17 cellular contexts compared by ENCODE assay signal in genomic region chr3:132342183-132342582, GRCh38. TPM values are rescaled to one million over a fixed set of nuclear protein-coding genes. Genes with fewer than 3 reads are reported as not detected.
DNase-seq lines count a peak whose midpoint lies in the region; ATAC-seq and TF ChIP-seq lines count a peak whose summit lies in the region.
"Had no signal": no experiment of that assay in that cellular context is flagged by ENCODE, and none has a peak within 500 bp of the region (broad histone marks: within the 10 kb centered on the region; RNA-seq: fewer than 3 reads in every experiment).

No MANE protein-coding gene starts in this region.

- no peaks in the 10 kb centered on the region for H3K27me3 ChIP-seq in esophagus muscularis mucosa
- H3K27me3 ChIP-seq: suprapubic skin had no signal

- TF ChIP-seq POLR2A in GM18505 (IDR thresholded peaks at IDR 0.05; ENCODE audit: borderline replicate concordance, extremely low read depth, insufficient read depth, insufficient read length) = no peak
- TF ChIP-seq POLR2A in esophagus muscularis mucosa (IDR thresholded peaks at IDR 0.05; ENCODE audit: low read depth) = no peak

- peak; percentile 63 for TF ChIP-seq CTCF in LNCaP clone FGC (IDR thresholded peaks at IDR 0.05; ENCODE audit: control insufficient read depth, extremely low read depth, insufficient read depth)
- TF ChIP-seq CTCF in mucosa of descending colon (IDR thresholded peaks at IDR 0.05) = no peak
- no peak for TF ChIP-seq CTCF in esophagus muscularis mucosa (IDR thresholded peaks at IDR 0.05)

- no peak overlapping the region for H3K27ac ChIP-seq in esophagus muscularis mucosa (replicated peaks in 1 of 4)
- H3K27ac ChIP-seq: suprapubic skin had no signal

- intact Hi-C loops in mucosa of descending colon (cut with DNase I, micrococcal nuclease) (loop anchor here in 1 of 2 donors (10.0 kb wide), 1 partner anchor 87 kb away; no protein-coding TSS in a partner anchor), esophagus muscularis mucosa (cut with DNase I) (loop anchor here (5.0 kb wide), 1 partner anchor 90 kb away; no protein-coding TSS in a partner anchor)

- 82% methylated on average over 5 of the region's 5 CpGs for WGBS in esophagus muscularis mucosa

- TF ChIP-seq EP300 in esophagus muscularis mucosa (IDR thresholded peaks at IDR 0.05) = no peak

- H3K4me3 ChIP-seq in LNCaP clone FGC (ENCODE audit: low read depth, low read length) = no peak overlapping the region
- no peak overlapping the region for H3K4me3 ChIP-seq in mucosa of descending colon
- H3K4me3 ChIP-seq in esophagus muscularis mucosa = no peak overlapping the region
- H3K4me3 ChIP-seq: suprapubic skin had no signal

- DNase-seq in DMS 273 (lab: John Stamatoyannopoulos, UW; ENCODE audit: unreplicated experiment) (peak; percentile 46), DMS 273 treated with DMSO at 0.1 percent for 48 hours (lab: John Stamatoyannopoulos, UW) (no peak), LNCaP clone FGC (ENCODE audit: low read depth) (peak; percentile 72), astrocyte of the hippocampus (ENCODE audit: low read depth, low spot score) (peak; percentile 14), mucosa of descending colon (no peak), esophagus muscularis mucosa (ENCODE audit: extremely low spot score) (no peak)
- DNase-seq in stimulated activated CD8-positive, alpha-beta memory T cell treated with anti-CD3 and anti-CD28 coated beads, Interleukin-4, amount 100 ng/mL, for 48 hours = no peak
- DNase-seq: 8988T; activated CD4-positive, alpha-beta T cell treated with anti-CD3 and anti-CD28 coated beads, Interleukin-2, amount 10 ng/mL, durations not matched to agents 24 days and 14 days; effector CD8-positive, alpha-beta T cell; glutamatergic neuron; small intestine; T-helper 1 cell had no signal

- ATAC-seq in mucosa of descending colon (peak; percentile 56), GM18505 (IDR thresholded peaks at IDR 0.05; ENCODE audit: unreplicated experiment) (no peak)

- H3K9me3 ChIP-seq in mucosa of descending colon = no peaks in the 10 kb centered on the region
- H3K9me3 ChIP-seq in esophagus muscularis mucosa = no peaks in the 10 kb centered on the region
- H3K9me3 ChIP-seq: suprapubic skin had no signal

- no peaks in the 10 kb centered on the region for H3K4me1 ChIP-seq in mucosa of descending colon (ENCODE audit: low read depth)
- H3K4me1 ChIP-seq in esophagus muscularis mucosa = peaks cover 0 to 10% (median 0%) of the 10 kb centered on the region in 4 donors

- no peaks in the 10 kb centered on the region for H3K36me3 ChIP-seq in mucosa of descending colon (ENCODE audit: low read depth)
- H3K36me3 ChIP-seq in esophagus muscularis mucosa = no peaks in the 10 kb centered on the region
- H3K36me3 ChIP-seq: suprapubic skin had no signal

RNA-seq across cellular contexts. Expression of gene ACP3, which starts 25.0 kb away (rescaled TPM):
- total RNA-seq in mucosa of descending colon = 10 to 100 TPM in 1 of 3 donors, 1 to 10 TPM in 2; 6.9 to 27.5 (median 9.6) TPM
- 1 to 10 TPM in 3 of 4 donors, under 1 TPM in 1; 0.58 to 2.8 (median 1.9) TPM for total RNA-seq in esophagus muscularis mucosa
- total RNA-seq: activated CD4-positive, alpha-beta T cell treated with anti-CD3 and anti-CD28 coated beads, Interleukin-2, amount 10 ng/mL, durations not matched to agents 24 days and 14 days; left lobe of liver; neural crest cell had no signal

Comparison
In these comparisons a context has a peak if more than half of its experiments do, and no peak if none do; other contexts are left out.
1. DNase-seq: peak in DMS 273 (single experiment), LNCaP clone FGC (single experiment) and astrocyte of the hippocampus (single experiment); none in DMS 273 treated with DMSO at 0.1 percent for 48 hours (single experiment), mucosa of descending colon (0 of 3), stimulated activated CD8-positive, alpha-beta memory T cell treated with anti-CD3 and anti-CD28 coated beads, Interleukin-4, amount 100 ng/mL, for 48 hours (single experiment) and esophagus muscularis mucosa (single experiment).